Comparison of ENCODE assay signal across 3 cellular contexts in the genomic region with DNA sequence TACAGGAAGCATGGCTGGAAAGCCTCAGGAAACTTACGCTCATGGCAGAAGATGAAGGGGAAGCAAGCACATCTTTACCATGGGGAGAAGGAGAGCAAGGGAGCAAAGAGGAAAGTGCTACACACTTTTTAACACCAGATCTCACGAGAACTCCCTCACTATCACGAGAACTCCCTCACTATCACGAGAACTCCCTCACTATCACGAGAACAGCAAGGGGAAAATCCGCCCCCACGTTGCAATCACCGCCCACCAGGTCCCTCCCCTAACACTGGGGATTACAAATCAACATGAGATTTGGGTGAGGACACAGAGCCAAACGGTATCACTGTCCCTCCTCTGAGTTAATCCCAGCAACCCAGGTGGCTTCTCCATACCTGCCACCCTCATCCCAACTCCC.
TF ChIP-seq lines count a peak whose summit lies in the region.

No MANE protein-coding gene starts in this region.

TF ChIP-seq in A549, 52 proteins besides CTCF, POLR2A, EP300 and RAD21 (continued from another document and continues in another):
- TF ChIP-seq, protein P1, sequence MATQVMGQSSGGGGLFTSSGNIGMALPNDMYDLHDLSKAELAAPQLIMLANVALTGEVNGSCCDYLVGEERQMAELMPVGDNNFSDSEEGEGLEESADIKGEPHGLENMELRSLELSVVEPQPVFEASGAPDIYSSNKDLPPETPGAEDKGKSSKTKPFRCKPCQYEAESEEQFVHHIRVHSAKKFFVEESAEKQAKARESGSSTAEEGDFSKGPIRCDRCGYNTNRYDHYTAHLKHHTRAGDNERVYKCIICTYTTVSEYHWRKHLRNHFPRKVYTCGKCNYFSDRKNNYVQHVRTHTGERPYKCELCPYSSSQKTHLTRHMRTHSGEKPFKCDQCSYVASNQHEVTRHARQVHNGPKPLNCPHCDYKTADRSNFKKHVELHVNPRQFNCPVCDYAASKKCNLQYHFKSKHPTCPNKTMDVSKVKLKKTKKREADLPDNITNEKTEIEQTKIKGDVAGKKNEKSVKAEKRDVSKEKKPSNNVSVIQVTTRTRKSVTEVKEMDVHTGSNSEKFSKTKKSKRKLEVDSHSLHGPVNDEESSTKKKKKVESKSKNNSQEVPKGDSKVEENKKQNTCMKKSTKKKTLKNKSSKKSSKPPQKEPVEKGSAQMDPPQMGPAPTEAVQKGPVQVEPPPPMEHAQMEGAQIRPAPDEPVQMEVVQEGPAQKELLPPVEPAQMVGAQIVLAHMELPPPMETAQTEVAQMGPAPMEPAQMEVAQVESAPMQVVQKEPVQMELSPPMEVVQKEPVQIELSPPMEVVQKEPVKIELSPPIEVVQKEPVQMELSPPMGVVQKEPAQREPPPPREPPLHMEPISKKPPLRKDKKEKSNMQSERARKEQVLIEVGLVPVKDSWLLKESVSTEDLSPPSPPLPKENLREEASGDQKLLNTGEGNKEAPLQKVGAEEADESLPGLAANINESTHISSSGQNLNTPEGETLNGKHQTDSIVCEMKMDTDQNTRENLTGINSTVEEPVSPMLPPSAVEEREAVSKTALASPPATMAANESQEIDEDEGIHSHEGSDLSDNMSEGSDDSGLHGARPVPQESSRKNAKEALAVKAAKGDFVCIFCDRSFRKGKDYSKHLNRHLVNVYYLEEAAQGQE (IDR thresholded peaks at IDR 0.05) = no peak
- TF ChIP-seq FOXS1 (CRISPR knock-in tag; IDR thresholded peaks at IDR 0.05) (no peak), KDM1A (IDR thresholded peaks at IDR 0.05; ENCODE audit: low read depth) (no peak), MYC (IDR thresholded peaks at IDR 0.05; ENCODE audit: borderline replicate concordance, low read length) (no peak), PHF8 (IDR thresholded peaks at IDR 0.05; ENCODE audit: borderline replicate concordance, low read depth) (no peak), NFE2L2 (conservative IDR thresholded peaks at IDR 0.05; ENCODE audit: low read length) (no peak), RARB (CRISPR knock-in tag; IDR thresholded peaks at IDR 0.05) (no peak), RNF2 (IDR thresholded peaks at IDR 0.05; ENCODE audit: borderline replicate concordance, low read depth) (no peak)
- TF ChIP-seq, protein P2, sequence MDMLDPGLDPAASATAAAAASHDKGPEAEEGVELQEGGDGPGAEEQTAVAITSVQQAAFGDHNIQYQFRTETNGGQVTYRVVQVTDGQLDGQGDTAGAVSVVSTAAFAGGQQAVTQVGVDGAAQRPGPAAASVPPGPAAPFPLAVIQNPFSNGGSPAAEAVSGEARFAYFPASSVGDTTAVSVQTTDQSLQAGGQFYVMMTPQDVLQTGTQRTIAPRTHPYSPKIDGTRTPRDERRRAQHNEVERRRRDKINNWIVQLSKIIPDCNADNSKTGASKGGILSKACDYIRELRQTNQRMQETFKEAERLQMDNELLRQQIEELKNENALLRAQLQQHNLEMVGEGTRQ (IDR thresholded peaks at IDR 0.05) = no peak
- TF ChIP-seq, protein P3, sequence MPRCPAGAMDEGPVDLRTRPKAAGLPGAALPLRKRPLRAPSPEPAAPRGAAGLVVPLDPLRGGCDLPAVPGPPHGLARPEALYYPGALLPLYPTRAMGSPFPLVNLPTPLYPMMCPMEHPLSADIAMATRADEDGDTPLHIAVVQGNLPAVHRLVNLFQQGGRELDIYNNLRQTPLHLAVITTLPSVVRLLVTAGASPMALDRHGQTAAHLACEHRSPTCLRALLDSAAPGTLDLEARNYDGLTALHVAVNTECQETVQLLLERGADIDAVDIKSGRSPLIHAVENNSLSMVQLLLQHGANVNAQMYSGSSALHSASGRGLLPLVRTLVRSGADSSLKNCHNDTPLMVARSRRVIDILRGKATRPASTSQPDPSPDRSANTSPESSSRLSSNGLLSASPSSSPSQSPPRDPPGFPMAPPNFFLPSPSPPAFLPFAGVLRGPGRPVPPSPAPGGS (IDR thresholded peaks at IDR 0.05) = no peak

TF ChIP-seq in HCT116, 20 proteins besides CTCF, POLR2A, EP300 and RAD21 (continued from another document):
- TF ChIP-seq, protein P1 (IDR thresholded peaks at IDR 0.05; ENCODE audit: low read depth) = no peak
- TF ChIP-seq, protein P4, sequence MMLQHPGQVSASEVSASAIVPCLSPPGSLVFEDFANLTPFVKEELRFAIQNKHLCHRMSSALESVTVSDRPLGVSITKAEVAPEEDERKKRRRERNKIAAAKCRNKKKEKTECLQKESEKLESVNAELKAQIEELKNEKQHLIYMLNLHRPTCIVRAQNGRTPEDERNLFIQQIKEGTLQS (IDR thresholded peaks at IDR 0.05) = no peak
- TF ChIP-seq TCF7L2 (IDR thresholded peaks at IDR 0.05; ENCODE audit: borderline replicate concordance, extremely low read depth, insufficient read depth, insufficient read length) (no peak), ELF1 (IDR thresholded peaks at IDR 0.05; ENCODE audit: borderline replicate concordance, low read depth) (no peak), CBX3 (IDR thresholded peaks at IDR 0.05; ENCODE audit: low read depth) (no peak), JUND (IDR thresholded peaks at IDR 0.05) (no peak), ZNF274 (IDR thresholded peaks at IDR 0.05; ENCODE audit: low read depth, low read length) (no peak), EZH2 (IDR thresholded peaks at IDR 0.05) (no peak), EZH2phosphoT487 (IDR thresholded peaks at IDR 0.05; ENCODE audit: borderline replicate concordance) (no peak), CEBPB (IDR thresholded peaks at IDR 0.05; ENCODE audit: low read depth) (no peak), SRF (IDR thresholded peaks at IDR 0.05; ENCODE audit: low read depth) (no peak), SP1 (IDR thresholded peaks at IDR 0.05; ENCODE audit: low read depth) (no peak), FOSL1 (IDR thresholded peaks at IDR 0.05; ENCODE audit: low read depth) (no peak), YY1 (IDR thresholded peaks at IDR 0.05; ENCODE audit: extremely low read depth, insufficient replicate concordance, low read depth, low read length) (no peak), SIN3A (IDR thresholded peaks at IDR 0.05; ENCODE audit: low read depth) (no peak)
- TF ChIP-seq, protein P5, sequence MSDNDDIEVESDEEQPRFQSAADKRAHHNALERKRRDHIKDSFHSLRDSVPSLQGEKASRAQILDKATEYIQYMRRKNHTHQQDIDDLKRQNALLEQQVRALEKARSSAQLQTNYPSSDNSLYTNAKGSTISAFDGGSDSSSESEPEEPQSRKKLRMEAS (IDR thresholded peaks at IDR 0.05) = no peak
- TF ChIP-seq, protein P6, sequence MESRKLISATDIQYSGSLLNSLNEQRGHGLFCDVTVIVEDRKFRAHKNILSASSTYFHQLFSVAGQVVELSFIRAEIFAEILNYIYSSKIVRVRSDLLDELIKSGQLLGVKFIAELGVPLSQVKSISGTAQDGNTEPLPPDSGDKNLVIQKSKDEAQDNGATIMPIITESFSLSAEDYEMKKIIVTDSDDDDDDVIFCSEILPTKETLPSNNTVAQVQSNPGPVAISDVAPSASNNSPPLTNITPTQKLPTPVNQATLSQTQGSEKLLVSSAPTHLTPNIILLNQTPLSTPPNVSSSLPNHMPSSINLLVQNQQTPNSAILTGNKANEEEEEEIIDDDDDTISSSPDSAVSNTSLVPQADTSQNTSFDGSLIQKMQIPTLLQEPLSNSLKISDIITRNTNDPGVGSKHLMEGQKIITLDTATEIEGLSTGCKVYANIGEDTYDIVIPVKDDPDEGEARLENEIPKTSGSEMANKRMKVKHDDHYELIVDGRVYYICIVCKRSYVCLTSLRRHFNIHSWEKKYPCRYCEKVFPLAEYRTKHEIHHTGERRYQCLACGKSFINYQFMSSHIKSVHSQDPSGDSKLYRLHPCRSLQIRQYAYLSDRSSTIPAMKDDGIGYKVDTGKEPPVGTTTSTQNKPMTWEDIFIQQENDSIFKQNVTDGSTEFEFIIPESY (IDR thresholded peaks at IDR 0.05; ENCODE audit: extremely low read depth, insufficient replicate concordance, low read length) = no peak
TF ChIP-seq in HCT116: peak in this region for 0.

TF ChIP-seq in WTC11, 78 proteins besides CTCF, POLR2A, EP300 and RAD21 (continued from another document):
- TF ChIP-seq, protein P7, sequence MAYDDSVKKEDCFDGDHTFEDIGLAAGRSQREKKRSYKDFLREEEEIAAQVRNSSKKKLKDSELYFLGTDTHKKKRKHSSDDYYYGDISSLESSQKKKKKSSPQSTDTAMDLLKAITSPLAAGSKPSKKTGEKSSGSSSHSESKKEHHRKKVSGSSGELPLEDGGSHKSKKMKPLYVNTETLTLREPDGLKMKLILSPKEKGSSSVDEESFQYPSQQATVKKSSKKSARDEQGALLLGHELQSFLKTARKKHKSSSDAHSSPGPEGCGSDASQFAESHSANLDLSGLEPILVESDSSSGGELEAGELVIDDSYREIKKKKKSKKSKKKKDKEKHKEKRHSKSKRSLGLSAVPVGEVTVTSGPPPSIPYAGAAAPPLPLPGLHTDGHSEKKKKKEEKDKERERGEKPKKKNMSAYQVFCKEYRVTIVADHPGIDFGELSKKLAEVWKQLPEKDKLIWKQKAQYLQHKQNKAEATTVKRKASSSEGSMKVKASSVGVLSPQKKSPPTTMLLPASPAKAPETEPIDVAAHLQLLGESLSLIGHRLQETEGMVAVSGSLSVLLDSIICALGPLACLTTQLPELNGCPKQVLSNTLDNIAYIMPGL (CRISPR knock-in tag; IDR thresholded peaks at IDR 0.05) = no peak
- TF ChIP-seq ZNF219 (CRISPR knock-in tag; IDR thresholded peaks at IDR 0.05; ENCODE audit: borderline replicate concordance) (no peak), JAZF1 (CRISPR knock-in tag; IDR thresholded peaks at IDR 0.05) (no peak), ZNF416 (CRISPR knock-in tag; IDR thresholded peaks at IDR 0.05) (no peak), SMAD4 (CRISPR knock-in tag; IDR thresholded peaks at IDR 0.05) (no peak)
- TF ChIP-seq, protein P8, sequence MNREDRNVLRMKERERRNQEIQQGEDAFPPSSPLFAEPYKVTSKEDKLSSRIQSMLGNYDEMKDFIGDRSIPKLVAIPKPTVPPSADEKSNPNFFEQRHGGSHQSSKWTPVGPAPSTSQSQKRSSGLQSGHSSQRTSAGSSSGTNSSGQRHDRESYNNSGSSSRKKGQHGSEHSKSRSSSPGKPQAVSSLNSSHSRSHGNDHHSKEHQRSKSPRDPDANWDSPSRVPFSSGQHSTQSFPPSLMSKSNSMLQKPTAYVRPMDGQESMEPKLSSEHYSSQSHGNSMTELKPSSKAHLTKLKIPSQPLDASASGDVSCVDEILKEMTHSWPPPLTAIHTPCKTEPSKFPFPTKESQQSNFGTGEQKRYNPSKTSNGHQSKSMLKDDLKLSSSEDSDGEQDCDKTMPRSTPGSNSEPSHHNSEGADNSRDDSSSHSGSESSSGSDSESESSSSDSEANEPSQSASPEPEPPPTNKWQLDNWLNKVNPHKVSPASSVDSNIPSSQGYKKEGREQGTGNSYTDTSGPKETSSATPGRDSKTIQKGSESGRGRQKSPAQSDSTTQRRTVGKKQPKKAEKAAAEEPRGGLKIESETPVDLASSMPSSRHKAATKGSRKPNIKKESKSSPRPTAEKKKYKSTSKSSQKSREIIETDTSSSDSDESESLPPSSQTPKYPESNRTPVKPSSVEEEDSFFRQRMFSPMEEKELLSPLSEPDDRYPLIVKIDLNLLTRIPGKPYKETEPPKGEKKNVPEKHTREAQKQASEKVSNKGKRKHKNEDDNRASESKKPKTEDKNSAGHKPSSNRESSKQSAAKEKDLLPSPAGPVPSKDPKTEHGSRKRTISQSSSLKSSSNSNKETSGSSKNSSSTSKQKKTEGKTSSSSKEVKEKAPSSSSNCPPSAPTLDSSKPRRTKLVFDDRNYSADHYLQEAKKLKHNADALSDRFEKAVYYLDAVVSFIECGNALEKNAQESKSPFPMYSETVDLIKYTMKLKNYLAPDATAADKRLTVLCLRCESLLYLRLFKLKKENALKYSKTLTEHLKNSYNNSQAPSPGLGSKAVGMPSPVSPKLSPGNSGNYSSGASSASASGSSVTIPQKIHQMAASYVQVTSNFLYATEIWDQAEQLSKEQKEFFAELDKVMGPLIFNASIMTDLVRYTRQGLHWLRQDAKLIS (CRISPR knock-in tag; IDR thresholded peaks at IDR 0.05; ENCODE audit: borderline replicate concordance) = no peak
- TF ChIP-seq, protein P9, sequence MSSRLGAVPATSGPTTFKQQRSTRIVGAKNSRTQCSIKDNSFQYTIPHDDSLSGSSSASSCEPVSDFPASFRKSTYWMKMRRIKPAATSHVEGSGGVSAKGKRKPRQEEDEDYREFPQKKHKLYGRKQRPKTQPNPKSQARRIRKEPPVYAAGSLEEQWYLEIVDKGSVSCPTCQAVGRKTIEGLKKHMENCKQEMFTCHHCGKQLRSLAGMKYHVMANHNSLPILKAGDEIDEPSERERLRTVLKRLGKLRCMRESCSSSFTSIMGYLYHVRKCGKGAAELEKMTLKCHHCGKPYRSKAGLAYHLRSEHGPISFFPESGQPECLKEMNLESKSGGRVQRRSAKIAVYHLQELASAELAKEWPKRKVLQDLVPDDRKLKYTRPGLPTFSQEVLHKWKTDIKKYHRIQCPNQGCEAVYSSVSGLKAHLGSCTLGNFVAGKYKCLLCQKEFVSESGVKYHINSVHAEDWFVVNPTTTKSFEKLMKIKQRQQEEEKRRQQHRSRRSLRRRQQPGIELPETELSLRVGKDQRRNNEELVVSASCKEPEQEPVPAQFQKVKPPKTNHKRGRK (CRISPR knock-in tag; IDR thresholded peaks at IDR 0.05; ENCODE audit: borderline replicate concordance) = no peak
TF ChIP-seq in WTC11: peak in this region for 0.
